Comparison of ENCODE assay signal across 19 cellular contexts in the genomic region with DNA sequence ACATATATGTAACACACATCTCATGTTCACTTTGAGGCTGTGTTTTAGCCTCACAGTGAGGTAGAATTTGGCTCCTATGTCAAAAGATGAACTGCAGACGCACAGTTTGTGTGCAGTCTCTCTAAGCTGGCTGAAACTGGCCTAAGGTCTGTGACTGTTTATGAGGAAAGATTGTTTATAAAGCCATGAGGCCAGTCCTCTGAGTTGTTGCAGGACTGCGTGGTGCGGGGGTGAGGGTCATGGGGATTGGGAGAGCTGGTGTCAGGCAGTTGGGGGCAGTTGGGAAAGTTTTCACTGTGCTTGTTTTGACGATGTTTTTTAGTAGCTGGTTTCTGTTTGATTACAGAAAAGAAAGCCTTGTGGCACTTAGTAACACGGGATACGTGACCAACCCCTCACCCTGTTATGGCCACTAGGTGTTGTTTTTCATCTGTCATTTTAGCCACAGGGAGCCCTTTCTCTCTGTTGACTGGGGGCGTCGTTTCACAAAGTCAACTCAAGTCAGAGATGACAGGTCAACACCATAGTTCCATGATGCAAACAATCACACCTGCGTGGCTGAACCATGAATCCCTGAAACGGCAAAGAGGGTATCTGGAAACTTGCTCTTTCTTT.
DNase-seq lines count a peak whose midpoint lies in the region; ATAC-seq, FAIRE-seq and TF ChIP-seq lines count a peak whose summit lies in the region.
"Had no signal": no experiment of that assay in that cellular context is flagged by ENCODE, and none has a peak within 500 bp of the region (broad histone marks: within the 10 kb centered on the region; RNA-seq: fewer than 3 reads in every experiment).

No MANE protein-coding gene starts in this region.

- H3K36me3 ChIP-seq in right lobe of liver, result no peaks in the 10 kb centered on the region
- no peaks in the 10 kb centered on the region for H3K36me3 ChIP-seq in stomach
- H3K36me3 ChIP-seq: breast epithelium, right atrium auricular region had no signal

- DNase-seq in activated CD8-positive, alpha-beta T cell treated with anti-CD3 and anti-CD28 coated beads for 36 hours, result peak; percentile 29
- no peak for DNase-seq in activated CD8-positive, alpha-beta T cell treated with anti-CD3 and anti-CD28 coated beads, Interleukin-2, amount 10 ng/mL, durations not matched to agents 7 days and 5 days
- DNase-seq in right lobe of liver, result no peak
- DNase-seq in stomach, result no peak
- DNase-seq in NCI-H2029 (lab: John Stamatoyannopoulos, UW), result no peak
- no peak for DNase-seq in H54 (ENCODE audit: insufficient read length, low spot score)
- DNase-seq: ACHN; activated naive CD4-positive, alpha-beta T cell treated with anti-CD3 and anti-CD28 coated beads, Interleukin-2, amount 10 ng/mL, durations not matched to agents 7 days and 5 days; immature natural killer cell; KBM-7; NCI-H1436; Right ventricle myocardium superior had no signal

- H3K4me3 ChIP-seq in right lobe of liver (no peak overlapping the region), stomach (no peak overlapping the region)
- H3K4me3 ChIP-seq: breast epithelium, right atrium auricular region had no signal

- H3K9me3 Mint-ChIP-seq in activated CD8-positive, alpha-beta T cell treated with anti-CD3 and anti-CD28 coated beads for 36 hours, result no peaks in the 10 kb centered on the region
- H3K9me3 Mint-ChIP-seq in activated CD8-positive, alpha-beta T cell treated with anti-CD3 and anti-CD28 coated beads, Interleukin-2, amount 10 ng/mL, durations not matched to agents 7 days and 5 days (ENCODE audit: insufficient read depth), result no peaks in the 10 kb centered on the region
- H3K9me3 Mint-ChIP-seq: activated naive CD4-positive, alpha-beta T cell treated with anti-CD3 and anti-CD28 coated beads, Interleukin-2, amount 10 ng/mL, durations not matched to agents 7 days and 5 days; immature natural killer cell; stimulated activated naive CD8-positive, alpha-beta T cell treated with anti-CD3 and anti-CD28 coated beads, Interleukin-15, Interleukin-2, amounts not matched to agents 100 ng/mL and 50 ng/mL, for 24 hours had no signal

- CTCF ChIA-PET in activated CD8-positive, alpha-beta T cell treated with anti-CD3 and anti-CD28 coated beads for 36 hours (lab: Charles Lee), result no interaction called here
- CTCF ChIA-PET in activated CD8-positive, alpha-beta T cell treated with anti-CD3 and anti-CD28 coated beads, Interleukin-2, amount 10 ng/mL, durations not matched to agents 7 days and 5 days (lab: Charles Lee), result no interaction called here

- no peak for TF ChIP-seq EP300 in stomach (IDR thresholded peaks at IDR 0.05)

- no peak for FAIRE-seq in H54 (lab: Jason Lieb, UNC)
- FAIRE-seq: frontal cortex had no signal

- no peaks in the 10 kb centered on the region for H3K27me3 ChIP-seq in right lobe of liver
- no peaks in the 10 kb centered on the region for H3K27me3 ChIP-seq in stomach
- H3K27me3 ChIP-seq: breast epithelium, right atrium auricular region had no signal

- H3K27ac ChIP-seq in VCaP (peak overlapping the region; percentile 34; the same call in 1 of the 2 replicates), right lobe of liver (peak overlapping the region in 2 of 3 donors; percentile 11 to 33), stomach (peak overlapping the region in 3 of 5 donors; percentile 11 to 76 (median 20))
- H3K27ac ChIP-seq: breast epithelium, right atrium auricular region had no signal

- intact Hi-C loops in activated CD8-positive, alpha-beta T cell treated with anti-CD3 and anti-CD28 coated beads for 36 hours (cut with micrococcal nuclease), result no loop called here
- intact Hi-C loops in right lobe of liver (cut with DNase I) (no loop called here), stomach (cut with DNase I; ENCODE audit: low total_unique reads) (no loop called here)

- H3K27ac Mint-ChIP-seq in activated CD8-positive, alpha-beta T cell treated with anti-CD3 and anti-CD28 coated beads for 36 hours, result peak overlapping the region; percentile 60
- no peak overlapping the region for H3K27ac Mint-ChIP-seq in activated CD8-positive, alpha-beta T cell treated with anti-CD3 and anti-CD28 coated beads, Interleukin-2, amount 10 ng/mL, durations not matched to agents 7 days and 5 days
- H3K27ac Mint-ChIP-seq: activated naive CD4-positive, alpha-beta T cell treated with anti-CD3 and anti-CD28 coated beads, Interleukin-2, amount 10 ng/mL, durations not matched to agents 7 days and 5 days; immature natural killer cell; stimulated activated naive CD8-positive, alpha-beta T cell treated with anti-CD3 and anti-CD28 coated beads, Interleukin-15, Interleukin-2, amounts not matched to agents 100 ng/mL and 50 ng/mL, for 24 hours had no signal

- H3K9me3 ChIP-seq in right lobe of liver (no peaks in the 10 kb centered on the region), stomach (no peaks in the 10 kb centered on the region)
- H3K9me3 ChIP-seq: breast epithelium, right atrium auricular region had no signal

- no peaks in the 10 kb centered on the region for H3K27me3 Mint-ChIP-seq in activated CD8-positive, alpha-beta T cell treated with anti-CD3 and anti-CD28 coated beads for 36 hours
- H3K27me3 Mint-ChIP-seq in activated CD8-positive, alpha-beta T cell treated with anti-CD3 and anti-CD28 coated beads, Interleukin-2, amount 10 ng/mL, durations not matched to agents 7 days and 5 days (ENCODE audit: low read depth), result no peaks in the 10 kb centered on the region
- H3K27me3 Mint-ChIP-seq: activated naive CD4-positive, alpha-beta T cell treated with anti-CD3 and anti-CD28 coated beads, Interleukin-2, amount 10 ng/mL, durations not matched to agents 7 days and 5 days; stimulated activated naive CD8-positive, alpha-beta T cell treated with anti-CD3 and anti-CD28 coated beads, Interleukin-15, Interleukin-2, amounts not matched to agents 100 ng/mL and 50 ng/mL, for 24 hours had no signal

- peaks cover 4% of the 10 kb centered on the region for H3K4me1 Mint-ChIP-seq in activated CD8-positive, alpha-beta T cell treated with anti-CD3 and anti-CD28 coated beads for 36 hours (ENCODE audit: low read depth)
- no peaks in the 10 kb centered on the region for H3K4me1 Mint-ChIP-seq in activated CD8-positive, alpha-beta T cell treated with anti-CD3 and anti-CD28 coated beads, Interleukin-2, amount 10 ng/mL, durations not matched to agents 7 days and 5 days (ENCODE audit: low read depth)
- H3K4me1 Mint-ChIP-seq: activated naive CD4-positive, alpha-beta T cell treated with anti-CD3 and anti-CD28 coated beads, Interleukin-2, amount 10 ng/mL, durations not matched to agents 7 days and 5 days had no signal

- TF ChIP-seq CTCF in activated CD8-positive, alpha-beta T cell treated with anti-CD3 and anti-CD28 coated beads for 36 hours (IDR thresholded peaks at IDR 0.05), result no peak
- TF ChIP-seq CTCF in VCaP (conservative IDR thresholded peaks at IDR 0.05) (no peak), right lobe of liver (IDR thresholded peaks at IDR 0.05) (no peak), stomach (IDR thresholded peaks at IDR 0.05) (no peak)

- TF ChIP-seq POLR2A in right lobe of liver (IDR thresholded peaks at IDR 0.05) (no peak), stomach (IDR thresholded peaks at IDR 0.05) (no peak), H54 (IDR thresholded peaks at IDR 0.05; ENCODE audit: low read depth, low read length) (no peak)

- POLR2A ChIA-PET in activated CD8-positive, alpha-beta T cell treated with anti-CD3 and anti-CD28 coated beads for 36 hours (lab: Charles Lee), result no interaction called here
- POLR2A ChIA-PET in activated CD8-positive, alpha-beta T cell treated with anti-CD3 and anti-CD28 coated beads, Interleukin-2, amount 10 ng/mL, durations not matched to agents 7 days and 5 days (lab: Charles Lee), result no interaction called here

- no peak overlapping the region for H3K4me3 Mint-ChIP-seq in activated CD8-positive, alpha-beta T cell treated with anti-CD3 and anti-CD28 coated beads for 36 hours
- no peak overlapping the region for H3K4me3 Mint-ChIP-seq in activated CD8-positive, alpha-beta T cell treated with anti-CD3 and anti-CD28 coated beads, Interleukin-2, amount 10 ng/mL, durations not matched to agents 7 days and 5 days
- H3K4me3 Mint-ChIP-seq: activated naive CD4-positive, alpha-beta T cell treated with anti-CD3 and anti-CD28 coated beads, Interleukin-2, amount 10 ng/mL, durations not matched to agents 7 days and 5 days; immature natural killer cell; stimulated activated naive CD8-positive, alpha-beta T cell treated with anti-CD3 and anti-CD28 coated beads, Interleukin-15, Interleukin-2, amounts not matched to agents 100 ng/mL and 50 ng/mL, for 24 hours had no signal

- no peaks in the 10 kb centered on the region for H3K36me3 Mint-ChIP-seq in activated CD8-positive, alpha-beta T cell treated with anti-CD3 and anti-CD28 coated beads for 36 hours (ENCODE audit: low read depth)
- H3K36me3 Mint-ChIP-seq in activated CD8-positive, alpha-beta T cell treated with anti-CD3 and anti-CD28 coated beads, Interleukin-2, amount 10 ng/mL, durations not matched to agents 7 days and 5 days (ENCODE audit: low read depth), result no peaks in the 10 kb centered on the region
- H3K36me3 Mint-ChIP-seq: activated naive CD4-positive, alpha-beta T cell treated with anti-CD3 and anti-CD28 coated beads, Interleukin-2, amount 10 ng/mL, durations not matched to agents 7 days and 5 days; immature natural killer cell had no signal

- WGBS in right lobe of liver (ENCODE audit: insufficient coverage, low coverage, low lambda C conversion rate, missing lambda C conversion rate), result 58% methylated on average over 8 of the region's 10 CpGs
- 47 to 55% (median 49%) methylated on average over 10 of the region's 10 CpGs for WGBS in stomach, 5 donors

- H3K4me1 ChIP-seq in right lobe of liver (peaks cover 0 to 4% (median 0%) of the 10 kb centered on the region in 4 donors), stomach (peaks cover 0 to 12% (median 9%) of the 10 kb centered on the region in 4 donors)
- H3K4me1 ChIP-seq: breast epithelium had no signal

- peak; percentile 53 for ATAC-seq in activated CD8-positive, alpha-beta T cell treated with anti-CD3 and anti-CD28 coated beads for 36 hours
- ATAC-seq in activated CD8-positive, alpha-beta T cell treated with anti-CD3 and anti-CD28 coated beads, Interleukin-2, amount 10 ng/mL, durations not matched to agents 7 days and 5 days, result no peak
- ATAC-seq in right lobe of liver, result peak; percentile 50 to 65 (median 58)
- ATAC-seq in HG03457 (IDR thresholded peaks at IDR 0.05; ENCODE audit: unreplicated experiment), result no peak
- ATAC-seq: HCT116 had no signal

Comparison
In these comparisons a context has a peak if more than half of its experiments do, and no peak if none do; other contexts are left out.
1. ATAC-seq: peak in activated CD8-positive, alpha-beta T cell treated with anti-CD3 and anti-CD28 coated beads for 36 hours (single experiment) and right lobe of liver (4 of 4); none in activated CD8-positive, alpha-beta T cell treated with anti-CD3 and anti-CD28 coated beads, Interleukin-2, amount 10 ng/mL, durations not matched to agents 7 days and 5 days (single experiment) and HG03457 (single experiment).
2. Peak in every context shown above with its lines, with median percentiles within 50 percentile points of each other: H3K27ac ChIP-seq.